ENCODE assay signal across 1 cellular context in genomic region chr7:139403601-139404000, GRCh38.
TF ChIP-seq lines count a peak whose summit lies in the region.

No MANE protein-coding gene starts in this region.

TF ChIP-seq in HepG2, 621 proteins besides CTCF, POLR2A, EP300 and RAD21:
- TF ChIP-seq RBM22 (optimal IDR thresholded peaks at IDR 0.05; ENCODE audit: low read length) (peak; percentile 72), ZNF367 (CRISPR knock-in tag; IDR thresholded peaks at IDR 0.05; ENCODE audit: borderline replicate concordance) (no peak), RBAK (CRISPR knock-in tag; IDR thresholded peaks at IDR 0.05) (no peak), SKIL (CRISPR knock-in tag; IDR thresholded peaks at IDR 0.05; ENCODE audit: borderline replicate concordance) (no peak)
